ENCODE assay signal across 10 cellular contexts in the genomic region with DNA sequence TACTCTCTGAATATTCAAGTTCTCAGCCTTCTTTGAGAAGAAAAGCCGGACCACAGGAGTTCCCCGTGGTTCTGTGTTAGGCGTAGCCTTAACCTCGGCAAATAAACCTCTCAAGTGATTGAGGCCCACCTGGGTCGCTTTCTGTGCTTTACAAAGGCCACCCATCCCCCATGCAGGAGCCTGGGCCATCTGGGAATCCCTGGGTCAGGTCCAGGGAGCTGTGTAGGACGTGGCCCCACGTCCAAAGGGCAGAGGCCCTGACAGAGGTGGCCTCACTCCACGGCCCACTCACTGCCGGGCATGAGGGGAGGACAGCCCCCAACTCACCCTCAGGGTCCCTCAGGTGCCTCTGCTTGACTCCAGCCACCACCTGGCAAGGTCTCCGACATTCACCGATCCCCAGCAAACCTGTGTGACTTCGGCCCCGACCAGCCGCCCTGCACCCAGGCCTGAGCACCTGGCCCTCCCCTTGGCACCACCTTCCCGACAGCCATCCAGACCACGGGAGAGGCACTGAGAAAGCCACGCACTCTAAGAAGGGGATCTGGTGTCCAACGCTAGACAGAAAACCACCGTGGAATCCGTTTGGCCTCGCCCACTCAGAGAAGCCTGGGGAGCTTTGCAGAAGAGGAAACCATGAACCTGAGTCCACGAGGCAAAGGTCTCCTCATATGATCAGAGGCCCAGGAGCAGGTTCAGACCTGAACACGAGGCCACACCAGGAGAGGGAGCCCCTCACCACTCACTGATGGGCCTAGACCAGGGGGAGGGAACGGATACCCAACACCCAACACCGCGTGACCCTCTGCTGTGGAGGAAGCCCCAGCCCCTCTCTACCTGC. TPM values are rescaled to one million over a fixed set of nuclear protein-coding genes. Genes with fewer than 3 reads are reported as not detected.
A peak's percentile ranks its signal among the peaks of the same experiment; 100 is the strongest.
DNase-seq lines count a peak whose midpoint lies in the region; ATAC-seq and TF ChIP-seq lines count a peak whose summit lies in the region.
"Had no signal": no experiment of that assay in that cellular context is flagged by ENCODE, and none has a peak within 500 bp of the region (broad histone marks: within the 10 kb centered on the region; RNA-seq: fewer than 3 reads in every experiment).

No MANE protein-coding gene starts in this region.

- peak overlapping the region; percentile 58 to 99 (median 97) for H3K27ac ChIP-seq in heart right ventricle
- peak overlapping the region; percentile 14; the same call in 1 of the 2 replicates for H3K27ac ChIP-seq in VCaP
- H3K27ac ChIP-seq in iPS-20b (ENCODE audit: low read length) = peak overlapping the region; percentile 90
- H3K27ac ChIP-seq in temporal lobe (ENCODE audit: low read depth, low read length) = peak overlapping the region; percentile 30

- ATAC-seq in heart right ventricle = no peak
- ATAC-seq in HG03135 (IDR thresholded peaks at IDR 0.05; ENCODE audit: unreplicated experiment) = no peak

- no peaks in the 10 kb centered on the region for H3K9me3 ChIP-seq in heart right ventricle
- no peaks in the 10 kb centered on the region for H3K9me3 ChIP-seq in iPS-20b (ENCODE audit: insufficient read depth, low read depth, low read length)

- intact Hi-C loops in heart right ventricle (cut with DNase I) (no loop called here), cardiac septum (cut with DNase I) (loop anchor here (2.0 kb wide), 1 partner anchor 15 kb away; no protein-coding TSS in a partner anchor)

- WGBS in heart right ventricle, 2 donors = 41 to 62% methylated on average over 26 of the region's 26 CpGs

- H3K4me1 ChIP-seq in heart right ventricle (peaks cover 36 to 87% (median 85%) of the 10 kb centered on the region in 9 donors), iPS-20b (ENCODE audit: insufficient read depth, low read length) (peaks cover 17% of the 10 kb centered on the region; the same call in 1 of the 2 replicates)

- peak overlapping the region; percentile 63 for H3K9ac ChIP-seq in iPS-20b (ENCODE audit: low read depth, low read length)

- TF ChIP-seq CTCF in heart right ventricle (IDR thresholded peaks at IDR 0.05) = peak in 4 of 9 donors; percentile 11 to 19 (median 16)
- no peak for TF ChIP-seq CTCF in VCaP (conservative IDR thresholded peaks at IDR 0.05)

- peak overlapping the region in 3 of 10 donors; percentile 5 to 91 (median 74) for H3K4me3 ChIP-seq in heart right ventricle
- peak overlapping the region; percentile 34; the same call in 1 of the 2 replicates for H3K4me3 ChIP-seq in iPS-20b (ENCODE audit: low read length)

- H3K36me3 ChIP-seq in heart right ventricle (peaks cover 0 to 16% (median 0%) of the 10 kb centered on the region in 9 donors), iPS-20b (ENCODE audit: insufficient read depth, low read depth, low read length) (peaks cover 5% of the 10 kb centered on the region)

- DNase-seq in heart right ventricle (no peak), cardiac septum (ENCODE audit: low spot score) (no peak), cerebellar cortex (ENCODE audit: low spot score) (no peak)
- DNase-seq in NK-92 treated with Interleukin-12 subunit alpha and Interleukin-12 subunit beta, amount 100 ng/mL, for 24 hours (lab: John Stamatoyannopoulos, UW) = no peak
- DNase-seq: activated CD4-positive, alpha-beta T cell treated with anti-CD3 and anti-CD28 coated beads, Interleukin-2, amount 50 U/mL, for 4 hours; Calu3 had no signal

- H3K27me3 ChIP-seq in heart right ventricle = no peaks in the 10 kb centered on the region
- no peaks in the 10 kb centered on the region for H3K27me3 ChIP-seq in iPS-20b (ENCODE audit: insufficient read depth, low read length)

RNA-seq across cellular contexts. Expression of gene SLC12A7, which starts 4.5 kb away (rescaled TPM):
- 100 to 1,000 TPM; 122 to 208 (median 146) TPM for total RNA-seq in heart right ventricle
- 100 to 1,000 TPM in 1 of 2 donors, 10 to 100 TPM in 1; 36.3 to 145 TPM for polyA plus RNA-seq in heart right ventricle
- total RNA-seq in cardiac septum = 127 TPM
- 9.6 TPM for total RNA-seq in temporal lobe

Comparison
In these comparisons a context has a peak if more than half of its experiments do, and no peak if none do; other contexts are left out.
1. H3K27ac ChIP-seq: peak in every context shown above with its lines; median percentile 97 in heart right ventricle; 90 in iPS-20b; 30 in temporal lobe; 14 in VCaP.
2. RNA of gene SLC12A7, which starts 4.5 kb away (total RNA-seq): 122 to 208 TPM in heart right ventricle and 127 TPM in cardiac septum (single experiment); 9.6 TPM in temporal lobe (single experiment); every median in the first group is over 10 times any median in the second.